ENCODE assay signal across 25 cellular contexts in the genomic region with DNA sequence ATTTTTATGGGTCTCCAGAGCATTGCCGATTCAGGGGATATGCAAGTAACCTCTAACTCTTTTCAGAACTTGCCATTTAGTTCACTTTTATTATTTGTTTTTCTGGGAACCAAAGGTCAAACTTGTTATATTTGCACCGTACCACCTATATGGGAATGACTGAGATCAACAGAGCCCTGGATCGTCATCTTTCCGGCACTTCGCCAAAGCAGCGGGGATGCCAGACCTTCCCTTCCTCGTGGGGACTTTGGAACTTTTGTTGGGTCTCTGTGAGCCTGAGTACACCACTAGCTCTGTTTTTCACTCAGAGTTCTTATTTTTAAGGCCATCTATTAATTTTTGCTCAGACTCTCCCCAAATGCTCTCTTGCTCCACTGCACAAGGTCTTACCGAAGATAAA.
DNase-seq lines count a peak whose midpoint lies in the region; ATAC-seq and TF ChIP-seq lines count a peak whose summit lies in the region.
"Had no signal": no experiment of that assay in that cellular context is flagged by ENCODE, and none has a peak within 500 bp of the region (broad histone marks: within the 10 kb centered on the region; RNA-seq: fewer than 3 reads in every experiment).

No MANE protein-coding gene starts in this region.

- peaks cover 38% of the 10 kb centered on the region for H3K36me3 Mint-ChIP-seq in nephron progenitor cell (ENCODE audit: low read depth)
- H3K36me3 Mint-ChIP-seq: CD14-positive monocyte had no signal

- no peak overlapping the region for H3K4me3 ChIP-seq in mucosa of descending colon
- H3K4me3 ChIP-seq: A549; BLaER1 treated with 17β-estradiol and CSF1 and Interleukin-3, amounts not matched to agents 10 nM and 100 nM; GM12878; HAP-1 had no signal

- intact Hi-C loops in left colon (cut with DNase I, micrococcal nuclease): no loop called here
- intact Hi-C loops in mucosa of descending colon (cut with DNase I, micrococcal nuclease): no loop called here

- peak overlapping the region; percentile 95 for H3K27ac Mint-ChIP-seq in nephron progenitor cell
- H3K27ac Mint-ChIP-seq: CD14-positive monocyte; CD4-positive, alpha-beta T cell; CD8-positive, alpha-beta memory T cell; HFFc6 had no signal

- no peaks in the 10 kb centered on the region for H3K9me3 ChIP-seq in mucosa of descending colon
- H3K9me3 ChIP-seq: A549, BE2C, HAP-1 had no signal

- no peaks in the 10 kb centered on the region for H3K36me3 ChIP-seq in mucosa of descending colon (ENCODE audit: low read depth)
- H3K36me3 ChIP-seq: BE2C; BLaER1 treated with 17β-estradiol and CSF1 and Interleukin-3, amounts not matched to agents 10 nM and 100 nM; HAP-1 had no signal

- peaks cover 38% of the 10 kb centered on the region for H3K4me1 Mint-ChIP-seq in nephron progenitor cell
- H3K4me1 Mint-ChIP-seq: CD14-positive monocyte; CD8-positive, alpha-beta memory T cell had no signal

- TF ChIP-seq CTCF in mucosa of descending colon (IDR thresholded peaks at IDR 0.05): no peak
- no peak for TF ChIP-seq CTCF in nephron progenitor cell (IDR thresholded peaks at IDR 0.05)

- no peak overlapping the region for H3K4me3 Mint-ChIP-seq in nephron progenitor cell
- H3K4me3 Mint-ChIP-seq: CD14-positive monocyte; CD4-positive, alpha-beta T cell; CD8-positive, alpha-beta memory T cell; HFFc6 had no signal

- DNase-seq in LoVo (ENCODE audit: low spot score): peak; percentile 55
- peak; percentile 73 to 80 for DNase-seq in left colon
- DNase-seq in mucosa of descending colon: peak; percentile 73 to 81 (median 77)
- no peak for DNase-seq in nephron progenitor cell
- no peak for DNase-seq in NCI-H82 treated with DMSO at 0.1 percent for 48 hours (lab: John Stamatoyannopoulos, UW; ENCODE audit: unreplicated experiment)
- DNase-seq in activated gamma-delta T cell treated with Interleukin-2 at 50 U/mL for 16 hours: no peak
- DNase-seq in T-helper 1 cell: no peak
- DNase-seq: 8988T; ACHN; AML-193; BE2C; CD4-positive, alpha-beta T cell; CD8-positive, alpha-beta memory T cell; DMS 273 treated with DMSO at 0.1 percent for 48 hours; DMS79; EL; GDM1; GOT3; HFFc6 had no signal

- H3K27me3 Mint-ChIP-seq in nephron progenitor cell (ENCODE audit: low read depth, poor library complexity): no peaks in the 10 kb centered on the region

- H3K9me3 Mint-ChIP-seq in nephron progenitor cell: peaks cover 47% of the 10 kb centered on the region

- ATAC-seq in left colon: peak; percentile 71
- peak; percentile 66 for ATAC-seq in mucosa of descending colon
- no peak for ATAC-seq in HG03432 (IDR thresholded peaks at IDR 0.05; ENCODE audit: unreplicated experiment)
- ATAC-seq: A549, GM12878 had no signal

- H3K4me1 ChIP-seq in mucosa of descending colon (ENCODE audit: low read depth): peaks cover 24% of the 10 kb centered on the region
- H3K4me1 ChIP-seq: A549; BE2C; BLaER1 treated with 17β-estradiol and CSF1 and Interleukin-3, amounts not matched to agents 10 nM and 100 nM; HAP-1 had no signal

Comparison
In these comparisons a context has a peak if more than half of its experiments do, and no peak if none do; other contexts are left out.
1. DNase-seq: peak in LoVo (single experiment), left colon (2 of 2) and mucosa of descending colon (3 of 3); none in nephron progenitor cell (single experiment), NCI-H82 treated with DMSO at 0.1 percent for 48 hours (single experiment), activated gamma-delta T cell treated with Interleukin-2 at 50 U/mL for 16 hours (single experiment) and T-helper 1 cell (0 of 5).